ENCODE assay signal across 20 cellular contexts in genomic region chr4:141248029-141248428, GRCh38. TPM values are rescaled to one million over a fixed set of nuclear protein-coding genes. Genes with fewer than 3 reads are reported as not detected.
DNase-seq lines count a peak whose midpoint lies in the region; ATAC-seq and TF ChIP-seq lines count a peak whose summit lies in the region.
"Had no signal": no experiment of that assay in that cellular context is flagged by ENCODE, and none has a peak within 500 bp of the region (broad histone marks: within the 10 kb centered on the region; RNA-seq: fewer than 3 reads in every experiment).

No MANE protein-coding gene starts in this region.

- H3K9me3 ChIP-seq in subcutaneous abdominal adipose tissue (ENCODE audit: control insufficient read depth in 5 of 5, low read length in 5 of 5), result no peaks in the 10 kb centered on the region
- H3K9me3 ChIP-seq: vagina had no signal

- no peaks in the 10 kb centered on the region for H3K36me3 ChIP-seq in subcutaneous abdominal adipose tissue (ENCODE audit: control insufficient read depth in 5 of 5, insufficient read depth in 5 of 5, low read length in 5 of 5)
- H3K36me3 ChIP-seq: heart left ventricle, vagina had no signal

- H3K27me3 ChIP-seq in subcutaneous abdominal adipose tissue (ENCODE audit: control insufficient read depth in 5 of 5, insufficient read depth in 4 of 5, low read length in 5 of 5), result no peaks in the 10 kb centered on the region
- H3K27me3 ChIP-seq: heart left ventricle, vagina had no signal

- DNase-seq in HFFc6 (peak; percentile 47), RPMI7951 (ENCODE audit: low read depth) (peak; percentile 23), fibroblast of pulmonary artery (ENCODE audit: low read depth) (peak; percentile 77), KBM-7 (no peak)
- DNase-seq: activated naive CD4-positive, alpha-beta T cell treated with anti-CD3 and anti-CD28 coated beads, Interleukin-2, amount 50 U/mL, for 16 hours; caudate nucleus; endodermal cell; GDM1; heart left ventricle; kidney glomerular epithelial cell; natural killer cell; NCI-H1092 treated with DMSO at 0.1 percent for 48 hours; right cardiac atrium; stimulated activated CD4-positive, alpha-beta T cell treated with anti-CD3 and anti-CD28 coated beads, Interleukin-4, amount 100 ng/mL, for 24 hours had no signal

- no peaks in the 10 kb centered on the region for H3K9me3 Mint-ChIP-seq in HFFc6
- H3K9me3 Mint-ChIP-seq: natural killer cell; stimulated activated effector memory CD8-positive, alpha-beta T cell treated with anti-CD3 and anti-CD28 coated beads, Interleukin-12 subunit alpha, Interleukin-12 subunit beta, amount 100 ng/mL, for 72 hours had no signal

- in situ Hi-C loops in KBM-7 (cut with MboI; ENCODE audit: low pct_unique_long_range_greater_than_20kb, low sequenced_read_pairs), result no loop called here

- no peaks in the 10 kb centered on the region for H3K27me3 Mint-ChIP-seq in HFFc6 (ENCODE audit: insufficient read depth)

- H3K27ac Mint-ChIP-seq in HFFc6, result peak overlapping the region; percentile 78
- H3K27ac Mint-ChIP-seq: endodermal cell; natural killer cell; stimulated activated effector memory CD8-positive, alpha-beta T cell treated with anti-CD3 and anti-CD28 coated beads, Interleukin-12 subunit alpha, Interleukin-12 subunit beta, amount 100 ng/mL, for 72 hours had no signal

- no peak overlapping the region for H3K9ac ChIP-seq in subcutaneous abdominal adipose tissue (ENCODE audit: low read length in 5 of 5)

- peak overlapping the region; percentile 26 for H3K27ac ChIP-seq in subcutaneous abdominal adipose tissue (ENCODE audit: low read depth, low read length)
- H3K27ac ChIP-seq: heart left ventricle, vagina had no signal

- peaks cover 47% of the 10 kb centered on the region for H3K4me1 Mint-ChIP-seq in HFFc6 (ENCODE audit: low read depth)
- H3K4me1 Mint-ChIP-seq: natural killer cell had no signal

- ATAC-seq in GM21381 (IDR thresholded peaks at IDR 0.05; ENCODE audit: unreplicated experiment), result no peak
- ATAC-seq in HG02642 (IDR thresholded peaks at IDR 0.05; ENCODE audit: poor library complexity, unreplicated experiment), result no peak
- ATAC-seq: heart left ventricle; natural killer cell; SK-N-SH treated with all-trans-retinoic acid at 6 μM for 48 hours; stimulated activated effector memory CD8-positive, alpha-beta T cell treated with anti-CD3 and anti-CD28 coated beads, Interleukin-12 subunit alpha, Interleukin-12 subunit beta, amount 100 ng/mL, for 72 hours had no signal

- TF ChIP-seq CTCF in HFFc6 (IDR thresholded peaks at IDR 0.05), result no peak
- no peak for TF ChIP-seq CTCF in fibroblast of pulmonary artery (IDR thresholded peaks at IDR 0.05; ENCODE audit: low read length, missing control alignments)

- no peaks in the 10 kb centered on the region for H3K36me3 Mint-ChIP-seq in HFFc6 (ENCODE audit: low read depth)
- H3K36me3 Mint-ChIP-seq: natural killer cell; stimulated activated effector memory CD8-positive, alpha-beta T cell treated with anti-CD3 and anti-CD28 coated beads, Interleukin-12 subunit alpha, Interleukin-12 subunit beta, amount 100 ng/mL, for 72 hours had no signal

- H3K4me3 ChIP-seq in fibroblast of pulmonary artery (replicated peaks; ENCODE audit: low read depth, low read length), result no peak overlapping the region
- no peak overlapping the region for H3K4me3 ChIP-seq in subcutaneous abdominal adipose tissue (ENCODE audit: low read depth in 1 of 5, low read length in 5 of 5)
- H3K4me3 ChIP-seq: heart left ventricle, vagina had no signal

- H3K4me1 ChIP-seq in subcutaneous abdominal adipose tissue (ENCODE audit: control insufficient read depth in 5 of 5, insufficient read depth in 5 of 5, low read length in 5 of 5), result peaks cover 0 to 27% (median 0%) of the 10 kb centered on the region in 5 donors
- H3K4me1 ChIP-seq: vagina had no signal

- H3K4me3 Mint-ChIP-seq in HFFc6, result peak overlapping the region; percentile 10; the same call in 1 of the 2 replicates
- H3K4me3 Mint-ChIP-seq: endodermal cell; natural killer cell; stimulated activated effector memory CD8-positive, alpha-beta T cell treated with anti-CD3 and anti-CD28 coated beads, Interleukin-12 subunit alpha, Interleukin-12 subunit beta, amount 100 ng/mL, for 72 hours had no signal

RNA-seq across cellular contexts. Expression of gene ZNF330, which starts 27.3 kb away (rescaled TPM):
- total RNA-seq in HFFc6 (2021; fragmentation: NEBNext Ultra II Directional; extraction: Animal tissue kit (Norgen Biotek cat#: 25700)), result 10 to 100 TPM; 39.4 to 48.8 (median 42.2) TPM
- total RNA-seq in RPMI7951 (2014; rRNA removed; shearing (Covaris generic)), result 19.3 and 23.0 TPM in 2 replicates
